In genomic region chr7:76225379-76225778, GRCh38 we compare ENCODE assay signal across 8 cellular contexts. TPM values are rescaled to one million over a fixed set of nuclear protein-coding genes. Genes with fewer than 3 reads are reported as not detected.
A peak's percentile ranks its signal among the peaks of the same experiment; 100 is the strongest.
DNase-seq lines count a peak whose midpoint lies in the region; ATAC-seq, FAIRE-seq and TF ChIP-seq lines count a peak whose summit lies in the region.

No MANE protein-coding gene starts in this region.

- peak; percentile 65 for FAIRE-seq in endothelial cell of umbilical vein (lab: Jason Lieb, UNC)

- BruUV-seq in endothelial cell of umbilical vein (replicated peaks; lab: Mats Ljungman, UMichigan) = no TSS peak

- H3K27me3 Mint-ChIP-seq in T-helper 2 cell treated with Interferon-gamma antibody and Interleukin-4, amounts not matched to agents 5 μg/mL and 100 μg/mL, for 36 hours (ENCODE audit: low read depth) = peaks cover 9% of the 10 kb centered on the region

- no peak overlapping the region for H3K4me2 ChIP-seq in endothelial cell of umbilical vein (ENCODE audit: insufficient read depth, low read length)

- no peaks in the 10 kb centered on the region for H3K79me2 ChIP-seq in endothelial cell of umbilical vein (ENCODE audit: control insufficient read depth, insufficient read depth, low read length)

- H3K27ac ChIP-seq in endothelial cell of umbilical vein (ENCODE audit: insufficient read depth, low read depth, low read length) = no peak overlapping the region

- H3K9me3 ChIP-seq in endothelial cell of umbilical vein (replicated peaks; ENCODE audit: control insufficient read depth, insufficient read depth, low read length) = no peaks in the 10 kb centered on the region

- no peak for TF ChIP-seq CTCF in endothelial cell of umbilical vein (IDR thresholded peaks at IDR 0.05; ENCODE audit: extremely low read depth in 1 of 2, insufficient read depth in 1 of 2, low read depth in 1 of 2, low read length in 2 of 2)

- peak; percentile 49 for DNase-seq in Right ventricle myocardium superior
- DNase-seq in Right ventricle myocardium inferior (ENCODE audit: missing footprints) = no peak
- peak; percentile 9 for DNase-seq in T-helper 2 cell treated with Interferon-gamma antibody and Interleukin-4, amounts not matched to agents 5 μg/mL and 100 μg/mL, for 36 hours (ENCODE audit: low spot score)
- DNase-seq in endothelial cell of umbilical vein (ENCODE audit: low read depth, low spot score) = peak; percentile 15
- peak; percentile 8 to 13 for DNase-seq in stimulated activated CD4-positive, alpha-beta T cell treated with anti-CD3 and anti-CD28 coated beads, Interleukin-4, amount 100 ng/mL, for 48 hours (ENCODE audit: low read depth in 2 of 2)
- no peak for DNase-seq in T1000 (lab: John Stamatoyannopoulos, UW)

- no peaks in the 10 kb centered on the region for H3K36me3 ChIP-seq in endothelial cell of umbilical vein (ENCODE audit: control insufficient read depth in 2 of 2, extremely low read depth in 1 of 2, insufficient read depth in 2 of 2, low read length in 2 of 2)

- no peak overlapping the region for H3K27ac Mint-ChIP-seq in T-helper 2 cell treated with Interferon-gamma antibody and Interleukin-4, amounts not matched to agents 5 μg/mL and 100 μg/mL, for 36 hours

- no peaks in the 10 kb centered on the region for H4K20me1 ChIP-seq in endothelial cell of umbilical vein (replicated peaks; ENCODE audit: control insufficient read depth, extremely low read depth, insufficient read depth, low read length)

- H3K9me1 ChIP-seq in endothelial cell of umbilical vein (replicated peaks; ENCODE audit: control insufficient read depth, extremely low read depth, insufficient read depth, low read length) = no peaks in the 10 kb centered on the region

- dilution Hi-C loops in endothelial cell of umbilical vein (cut with MboI; ENCODE audit: extremely low pct_ligation_motif_present, low sequenced_read_pairs) = no loop called here

- H3K27me3 ChIP-seq in endothelial cell of umbilical vein (ENCODE audit: control insufficient read depth in 2 of 2, insufficient read depth in 2 of 2, low read length in 2 of 2) = peaks cover 0 to 4% of the 10 kb centered on the region in 2 experiments

- no peak overlapping the region for H3K9ac ChIP-seq in endothelial cell of umbilical vein (replicated peaks; ENCODE audit: extremely low read depth, insufficient read depth, low read length)

- POLR2A ChIA-PET in endothelial cell of umbilical vein (lab: Charles Lee) = no interaction called here

- no peak for ATAC-seq in Right ventricle myocardium superior (ENCODE audit: poor library complexity)
- no peak for ATAC-seq in Right ventricle myocardium inferior
- no peak for ATAC-seq in HG03135 (IDR thresholded peaks at IDR 0.05; ENCODE audit: unreplicated experiment)
- no peak for ATAC-seq in GM21381 (IDR thresholded peaks at IDR 0.05; ENCODE audit: unreplicated experiment)

- H2AFZ ChIP-seq in endothelial cell of umbilical vein (ENCODE audit: low read depth, low read length) = no peak overlapping the region

- no peaks in the 10 kb centered on the region for H3K4me1 Mint-ChIP-seq in T-helper 2 cell treated with Interferon-gamma antibody and Interleukin-4, amounts not matched to agents 5 μg/mL and 100 μg/mL, for 36 hours (ENCODE audit: low read depth)

- H3K4me3 ChIP-seq in endothelial cell of umbilical vein (replicated peaks in 1 of 3; ENCODE audit: insufficient read depth in 1 of 3, low read depth in 1 of 3, low read length in 3 of 3) = no peak overlapping the region

- no peaks in the 10 kb centered on the region for H3K4me1 ChIP-seq in endothelial cell of umbilical vein (ENCODE audit: control insufficient read depth, extremely low read depth, insufficient read depth, low read length)

- no peaks in the 10 kb centered on the region for H3K36me3 Mint-ChIP-seq in T-helper 2 cell treated with Interferon-gamma antibody and Interleukin-4, amounts not matched to agents 5 μg/mL and 100 μg/mL, for 36 hours (ENCODE audit: low read depth)

- H3K9me3 Mint-ChIP-seq in T-helper 2 cell treated with Interferon-gamma antibody and Interleukin-4, amounts not matched to agents 5 μg/mL and 100 μg/mL, for 36 hours = no peaks in the 10 kb centered on the region

- intact Hi-C loops in Right ventricle myocardium superior (cut with DNase I) (no loop called here), Right ventricle myocardium inferior (cut with DNase I) (no loop called here), endothelial cell of umbilical vein (cut with micrococcal nuclease) (loop anchor here (5.0 kb wide), 1 partner anchor 42 kb away; no protein-coding TSS in a partner anchor)

- TF ChIP-seq POLR2A in endothelial cell of umbilical vein (IDR thresholded peaks at IDR 0.05; ENCODE audit: low read depth, low read length) = no peak

- H3K4me3 Mint-ChIP-seq in T-helper 2 cell treated with Interferon-gamma antibody and Interleukin-4, amounts not matched to agents 5 μg/mL and 100 μg/mL, for 36 hours = no peak overlapping the region

- CTCF ChIA-PET in endothelial cell of umbilical vein (lab: Charles Lee) = interaction anchor here (1.0 to 1.8 kb wide), 2 partner anchors 23 to 59 kb away, joined by 3 to 7 read pairs; partner anchors contain the start of gene SRRM3

TF ChIP-seq in endothelial cell of umbilical vein, 7 proteins besides CTCF, POLR2A, EP300 and RAD21:
- TF ChIP-seq JUN (IDR thresholded peaks at IDR 0.05; ENCODE audit: borderline replicate concordance, insufficient read depth, insufficient read length, low read depth) (no peak), POLR2AphosphoS5 (IDR thresholded peaks at IDR 0.05; ENCODE audit: insufficient read depth, low read depth, low read length) (no peak), MAX (IDR thresholded peaks at IDR 0.05; ENCODE audit: insufficient read depth, insufficient read length) (no peak), EZH2 (IDR thresholded peaks at IDR 0.05; ENCODE audit: borderline replicate concordance, low read depth, low read length, severe bottlenecking) (no peak), FOS (IDR thresholded peaks at IDR 0.05; ENCODE audit: borderline replicate concordance, insufficient read depth, low read length) (no peak), MYC (IDR thresholded peaks at IDR 0.05; ENCODE audit: low read depth, low read length) (no peak), GATA2 (IDR thresholded peaks at IDR 0.05; ENCODE audit: insufficient read depth, insufficient read length, low read depth, low read length) (no peak)

RNA-seq across cellular contexts. Expression of gene SRRM3, which starts 23.7 kb away (rescaled TPM):
- total RNA-seq in Right ventricle myocardium superior (16.3 TPM), Right ventricle myocardium inferior (16.5 TPM), endothelial cell of umbilical vein (4.8 and 5.4 TPM in 2 replicates)
- 4.4 and 4.9 TPM in 2 replicates for polyA plus RNA-seq in endothelial cell of umbilical vein
- polyA plus RNA-seq in endothelial cell of umbilical vein (2011; cell fraction: cytosol; rRNA removed) = 2.4 and 3.9 TPM in 2 replicates
- 2.6 and 3.0 TPM in 2 replicates for polyA plus RNA-seq in endothelial cell of umbilical vein (2011; cell fraction: nucleus; rRNA removed)
- 1.7 and 4.1 TPM in 2 replicates for polyA plus RNA-seq in endothelial cell of umbilical vein (2012)
- 2.3 and 2.4 TPM in 2 replicates for polyA minus RNA-seq in endothelial cell of umbilical vein
- polyA minus RNA-seq in endothelial cell of umbilical vein (2011; cell fraction: cytosol; rRNA and poly(A)+ RNA removed) = not detected
- 0.63 and 0.87 TPM in 2 replicates for polyA minus RNA-seq in endothelial cell of umbilical vein (2011; cell fraction: nucleus; rRNA and poly(A)+ RNA removed)

Comparison
In these comparisons a context has a peak if more than half of its experiments do, and no peak if none do; other contexts are left out.
1. DNase-seq: peak in Right ventricle myocardium superior (single experiment), T-helper 2 cell treated with Interferon-gamma antibody and Interleukin-4, amounts not matched to agents 5 μg/mL and 100 μg/mL, for 36 hours (single experiment), endothelial cell of umbilical vein (single experiment) and stimulated activated CD4-positive, alpha-beta T cell treated with anti-CD3 and anti-CD28 coated beads, Interleukin-4, amount 100 ng/mL, for 48 hours (2 of 2); none in Right ventricle myocardium inferior (single experiment) and T1000 (single experiment).